In the genomic region with DNA sequence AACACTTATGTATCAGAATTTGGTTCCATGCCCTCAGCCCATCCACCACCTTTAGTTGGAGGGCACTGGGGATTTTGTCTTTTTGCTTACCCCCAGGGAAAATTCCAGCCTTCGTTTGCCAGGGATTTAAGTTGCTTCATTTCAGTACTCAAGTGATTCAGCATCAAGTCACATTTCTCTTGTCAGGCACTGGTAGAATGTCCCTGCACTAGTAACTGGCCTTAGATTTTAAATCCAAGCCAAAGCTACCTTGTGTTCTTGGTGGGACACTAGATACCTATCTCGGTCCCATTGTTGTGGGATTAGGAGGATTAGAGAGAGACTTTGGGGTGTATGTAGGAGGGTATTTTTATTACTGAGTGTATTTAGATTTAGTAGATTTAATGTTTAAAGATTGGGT, we compare ENCODE assay signal across 1 cellular context.
TF ChIP-seq lines count a peak whose summit lies in the region.

No MANE protein-coding gene starts in this region.

TF ChIP-seq in GM23338, 12 proteins besides CTCF, POLR2A, EP300 and RAD21 (continued from another document):
- TF ChIP-seq, protein P1, sequence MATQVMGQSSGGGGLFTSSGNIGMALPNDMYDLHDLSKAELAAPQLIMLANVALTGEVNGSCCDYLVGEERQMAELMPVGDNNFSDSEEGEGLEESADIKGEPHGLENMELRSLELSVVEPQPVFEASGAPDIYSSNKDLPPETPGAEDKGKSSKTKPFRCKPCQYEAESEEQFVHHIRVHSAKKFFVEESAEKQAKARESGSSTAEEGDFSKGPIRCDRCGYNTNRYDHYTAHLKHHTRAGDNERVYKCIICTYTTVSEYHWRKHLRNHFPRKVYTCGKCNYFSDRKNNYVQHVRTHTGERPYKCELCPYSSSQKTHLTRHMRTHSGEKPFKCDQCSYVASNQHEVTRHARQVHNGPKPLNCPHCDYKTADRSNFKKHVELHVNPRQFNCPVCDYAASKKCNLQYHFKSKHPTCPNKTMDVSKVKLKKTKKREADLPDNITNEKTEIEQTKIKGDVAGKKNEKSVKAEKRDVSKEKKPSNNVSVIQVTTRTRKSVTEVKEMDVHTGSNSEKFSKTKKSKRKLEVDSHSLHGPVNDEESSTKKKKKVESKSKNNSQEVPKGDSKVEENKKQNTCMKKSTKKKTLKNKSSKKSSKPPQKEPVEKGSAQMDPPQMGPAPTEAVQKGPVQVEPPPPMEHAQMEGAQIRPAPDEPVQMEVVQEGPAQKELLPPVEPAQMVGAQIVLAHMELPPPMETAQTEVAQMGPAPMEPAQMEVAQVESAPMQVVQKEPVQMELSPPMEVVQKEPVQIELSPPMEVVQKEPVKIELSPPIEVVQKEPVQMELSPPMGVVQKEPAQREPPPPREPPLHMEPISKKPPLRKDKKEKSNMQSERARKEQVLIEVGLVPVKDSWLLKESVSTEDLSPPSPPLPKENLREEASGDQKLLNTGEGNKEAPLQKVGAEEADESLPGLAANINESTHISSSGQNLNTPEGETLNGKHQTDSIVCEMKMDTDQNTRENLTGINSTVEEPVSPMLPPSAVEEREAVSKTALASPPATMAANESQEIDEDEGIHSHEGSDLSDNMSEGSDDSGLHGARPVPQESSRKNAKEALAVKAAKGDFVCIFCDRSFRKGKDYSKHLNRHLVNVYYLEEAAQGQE (IDR thresholded peaks at IDR 0.05; ENCODE audit: unreplicated experiment): no peak
- TF ChIP-seq ZNF114 (CRISPR knock-in tag; IDR thresholded peaks at IDR 0.05) (no peak), ZNF331 (CRISPR knock-in tag; IDR thresholded peaks at IDR 0.05; ENCODE audit: low read depth) (no peak), STAT1 (IDR thresholded peaks at IDR 0.05; ENCODE audit: unreplicated experiment) (no peak), EZH2phosphoT487 (IDR thresholded peaks at IDR 0.05; ENCODE audit: unreplicated experiment) (no peak), EZH2 (IDR thresholded peaks at IDR 0.05; ENCODE audit: low read depth, unreplicated experiment) (no peak), CREB1 (CRISPR knock-in tag; IDR thresholded peaks at IDR 0.05; ENCODE audit: low read depth) (no peak)
- TF ChIP-seq, protein P2, sequence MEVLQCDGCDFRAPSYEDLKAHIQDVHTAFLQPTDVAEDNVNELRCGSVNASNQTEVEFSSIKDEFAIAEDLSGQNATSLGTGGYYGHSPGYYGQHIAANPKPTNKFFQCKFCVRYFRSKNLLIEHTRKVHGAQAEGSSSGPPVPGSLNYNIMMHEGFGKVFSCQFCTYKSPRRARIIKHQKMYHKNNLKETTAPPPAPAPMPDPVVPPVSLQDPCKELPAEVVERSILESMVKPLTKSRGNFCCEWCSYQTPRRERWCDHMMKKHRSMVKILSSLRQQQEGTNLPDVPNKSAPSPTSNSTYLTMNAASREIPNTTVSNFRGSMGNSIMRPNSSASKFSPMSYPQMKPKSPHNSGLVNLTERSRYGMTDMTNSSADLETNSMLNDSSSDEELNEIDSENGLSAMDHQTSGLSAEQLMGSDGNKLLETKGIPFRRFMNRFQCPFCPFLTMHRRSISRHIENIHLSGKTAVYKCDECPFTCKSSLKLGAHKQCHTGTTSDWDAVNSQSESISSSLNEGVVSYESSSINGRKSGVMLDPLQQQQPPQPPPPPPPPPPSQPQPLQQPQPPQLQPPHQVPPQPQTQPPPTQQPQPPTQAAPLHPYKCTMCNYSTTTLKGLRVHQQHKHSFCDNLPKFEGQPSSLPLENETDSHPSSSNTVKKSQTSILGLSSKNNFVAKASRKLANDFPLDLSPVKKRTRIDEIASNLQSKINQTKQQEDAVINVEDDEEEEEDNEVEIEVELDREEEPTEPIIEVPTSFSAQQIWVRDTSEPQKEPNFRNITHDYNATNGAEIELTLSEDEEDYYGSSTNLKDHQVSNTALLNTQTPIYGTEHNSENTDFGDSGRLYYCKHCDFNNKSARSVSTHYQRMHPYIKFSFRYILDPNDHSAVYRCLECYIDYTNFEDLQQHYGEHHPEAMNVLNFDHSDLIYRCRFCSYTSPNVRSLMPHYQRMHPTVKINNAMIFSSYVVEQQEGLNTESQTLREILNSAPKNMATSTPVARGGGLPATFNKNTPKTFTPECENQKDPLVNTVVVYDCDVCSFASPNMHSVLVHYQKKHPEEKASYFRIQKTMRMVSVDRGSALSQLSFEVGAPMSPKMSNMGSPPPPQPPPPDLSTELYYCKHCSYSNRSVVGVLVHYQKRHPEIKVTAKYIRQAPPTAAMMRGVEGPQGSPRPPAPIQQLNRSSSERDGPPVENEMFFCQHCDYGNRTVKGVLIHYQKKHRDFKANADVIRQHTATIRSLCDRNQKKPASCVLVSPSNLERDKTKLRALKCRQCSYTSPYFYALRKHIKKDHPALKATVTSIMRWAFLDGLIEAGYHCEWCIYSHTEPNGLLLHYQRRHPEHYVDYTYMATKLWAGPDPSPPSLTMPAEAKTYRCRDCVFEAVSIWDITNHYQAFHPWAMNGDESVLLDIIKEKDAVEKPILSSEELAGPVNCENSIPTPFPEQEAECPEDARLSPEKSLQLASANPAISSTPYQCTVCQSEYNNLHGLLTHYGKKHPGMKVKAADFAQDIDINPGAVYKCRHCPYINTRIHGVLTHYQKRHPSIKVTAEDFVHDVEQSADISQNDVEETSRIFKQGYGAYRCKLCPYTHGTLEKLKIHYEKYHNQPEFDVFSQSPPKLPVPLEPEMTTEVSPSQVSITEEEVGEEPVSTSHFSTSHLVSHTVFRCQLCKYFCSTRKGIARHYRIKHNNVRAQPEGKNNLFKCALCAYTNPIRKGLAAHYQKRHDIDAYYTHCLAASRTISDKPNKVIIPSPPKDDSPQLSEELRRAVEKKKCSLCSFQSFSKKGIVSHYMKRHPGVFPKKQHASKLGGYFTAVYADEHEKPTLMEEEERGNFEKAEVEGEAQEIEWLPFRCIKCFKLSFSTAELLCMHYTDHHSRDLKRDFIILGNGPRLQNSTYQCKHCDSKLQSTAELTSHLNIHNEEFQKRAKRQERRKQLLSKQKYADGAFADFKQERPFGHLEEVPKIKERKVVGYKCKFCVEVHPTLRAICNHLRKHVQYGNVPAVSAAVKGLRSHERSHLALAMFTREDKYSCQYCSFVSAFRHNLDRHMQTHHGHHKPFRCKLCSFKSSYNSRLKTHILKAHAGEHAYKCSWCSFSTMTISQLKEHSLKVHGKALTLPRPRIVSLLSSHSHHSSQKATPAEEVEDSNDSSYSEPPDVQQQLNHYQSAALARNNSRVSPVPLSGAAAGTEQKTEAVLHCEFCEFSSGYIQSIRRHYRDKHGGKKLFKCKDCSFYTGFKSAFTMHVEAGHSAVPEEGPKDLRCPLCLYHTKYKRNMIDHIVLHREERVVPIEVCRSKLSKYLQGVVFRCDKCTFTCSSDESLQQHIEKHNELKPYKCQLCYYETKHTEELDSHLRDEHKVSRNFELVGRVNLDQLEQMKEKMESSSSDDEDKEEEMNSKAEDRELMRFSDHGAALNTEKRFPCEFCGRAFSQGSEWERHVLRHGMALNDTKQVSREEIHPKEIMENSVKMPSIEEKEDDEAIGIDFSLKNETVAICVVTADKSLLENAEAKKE (CRISPR knock-in tag; IDR thresholded peaks at IDR 0.05): no peak
